ENCODE assay signal across 8 cellular contexts in the genomic region with DNA sequence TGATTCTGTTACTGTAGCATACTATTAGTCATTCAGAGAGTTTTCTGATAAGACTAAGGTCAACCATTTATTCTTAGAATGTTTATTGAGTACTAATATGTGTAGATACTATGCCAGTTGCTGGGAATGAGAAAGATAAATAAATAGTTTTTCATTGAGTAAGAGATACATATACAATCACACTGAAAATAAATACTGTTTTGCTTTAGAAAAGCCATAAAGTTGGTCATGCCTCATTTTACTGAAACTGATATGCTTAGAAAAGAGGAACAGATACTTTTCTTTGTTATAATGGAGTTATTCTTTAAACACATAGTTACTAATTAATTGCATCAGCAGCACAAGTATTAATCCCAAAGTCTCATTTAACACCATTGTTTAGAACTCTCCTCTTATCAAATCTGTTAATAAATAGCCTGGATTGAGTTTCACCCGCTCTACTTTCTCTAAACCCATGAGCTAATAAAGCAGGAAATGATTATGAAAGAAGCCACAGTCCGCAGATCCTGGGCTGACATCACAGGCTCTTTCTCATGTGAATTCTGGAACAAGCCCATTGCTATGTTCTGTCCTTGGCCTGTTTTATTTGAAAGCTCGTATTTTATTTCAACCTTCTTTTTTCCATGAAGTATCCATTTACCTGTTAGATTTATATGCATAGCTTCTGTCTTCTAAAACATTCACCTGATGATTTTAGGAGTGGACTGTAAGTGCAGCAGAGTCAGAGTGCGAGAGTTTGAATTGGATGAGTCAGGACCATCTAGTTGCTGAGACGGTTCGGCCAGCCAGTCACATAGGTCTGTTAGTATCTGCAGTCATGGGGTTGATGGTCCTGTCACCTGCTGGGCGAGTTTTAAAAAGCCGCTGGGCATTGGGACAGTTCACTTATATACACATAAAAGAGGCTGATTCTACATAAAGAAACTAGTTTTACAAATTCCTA. TPM values are rescaled to one million over a fixed set of nuclear protein-coding genes. Genes with fewer than 3 reads are reported as not detected.
DNase-seq lines count a peak whose midpoint lies in the region; ATAC-seq lines count a peak whose summit lies in the region.

No MANE protein-coding gene starts in this region.

- H3K27ac ChIP-seq in epithelial cell of prostate: peak overlapping the region; percentile 36

- peak; percentile 85 for ATAC-seq in GM21381 (IDR thresholded peaks at IDR 0.05; ENCODE audit: unreplicated experiment)
- ATAC-seq in HG03558 (IDR thresholded peaks at IDR 0.05; ENCODE audit: extremely low read depth, unreplicated experiment): peak; percentile 83
- peak; percentile 50 to 61 for ATAC-seq in naive B cell (ENCODE audit: low read depth in 2 of 2)

- peaks cover 6 to 9% (median 7%) of the 10 kb centered on the region in 3 donors for H3K4me1 Mint-ChIP-seq in naive B cell

- H3K36me3 Mint-ChIP-seq in naive B cell: peaks cover 8 to 14% of the 10 kb centered on the region in 2 donors

- DNase-seq in GM04504 (ENCODE audit: low read depth) (peak; percentile 77), SKM-1 (lab: John Stamatoyannopoulos, UW; ENCODE audit: unreplicated experiment) (peak; percentile 73), epithelial cell of prostate (ENCODE audit: low read depth, low spot score) (peak; percentile 77), naive B cell (peak; percentile 19), NCI-H69 (lab: John Stamatoyannopoulos, UW) (no peak)
- no peak for DNase-seq in activated effector memory CD4-positive, alpha-beta T cell treated with Interleukin-2 at 50 U/mL for 16 hours

- H3K27ac Mint-ChIP-seq in naive B cell: peak overlapping the region in 4 of 6 donors; percentile 3 to 84 (median 56)

- peaks cover 0 to 12% (median 3%) of the 10 kb centered on the region in 7 donors for H3K9me3 Mint-ChIP-seq in naive B cell

- no peaks in the 10 kb centered on the region for H3K27me3 Mint-ChIP-seq in naive B cell

- H3K4me3 Mint-ChIP-seq in naive B cell: peak overlapping the region in 5 of 8 donors; percentile 3 to 52 (median 31)

RNA-seq across cellular contexts. Expression of a gene that starts 35.5 kb away (rescaled TPM):
- polyA plus RNA-seq in naive B cell (ENCODE audit: low read depth in 6 of 6): under 1 TPM in 4 of 6 donors, not detected in 2; 0.33 to 0.89 (median 0.59) TPM

RNA-seq across cellular contexts. Expression of a gene that starts 59.0 kb away (rescaled TPM):
- polyA plus RNA-seq in naive B cell (ENCODE audit: low read depth in 6 of 6): 1 to 10 TPM in 3 of 6 donors, under 1 TPM in 3; 0.06 to 1.2 (median 1.00) TPM

Comparison
In these comparisons a context has a peak if more than half of its experiments do, and no peak if none do; other contexts are left out.
1. DNase-seq: peak in GM04504 (single experiment), SKM-1 (single experiment), epithelial cell of prostate (single experiment) and naive B cell (single experiment); none in activated effector memory CD4-positive, alpha-beta T cell treated with Interleukin-2 at 50 U/mL for 16 hours (single experiment) and NCI-H69 (single experiment).
2. Peak in every context shown above with its lines, with median percentiles within 50 percentile points of each other: ATAC-seq.